ENCODE assay signal across 1 cellular context in the genomic region with DNA sequence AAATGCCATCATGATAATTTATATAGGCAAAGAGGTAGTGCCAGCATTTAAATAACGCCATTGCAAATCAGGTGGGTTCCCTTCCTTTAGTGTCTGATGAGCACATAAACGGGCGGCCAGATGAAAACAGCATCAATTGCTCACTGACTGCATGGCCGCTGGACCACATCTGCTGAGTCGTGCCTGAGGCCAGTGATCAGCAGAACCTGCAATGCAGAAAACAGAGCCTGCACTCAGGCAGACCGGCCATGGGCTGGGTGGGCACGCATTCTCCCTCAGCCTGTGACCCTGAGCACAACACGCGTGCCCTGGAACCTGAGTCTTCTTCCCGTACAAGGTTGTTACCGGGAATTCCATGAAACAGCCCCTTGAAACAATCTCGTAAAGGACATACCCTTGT.
TF ChIP-seq lines count a peak whose summit lies in the region.

No MANE protein-coding gene starts in this region.

TF ChIP-seq in H1, 55 proteins besides CTCF, POLR2A, EP300 and RAD21 (continued from another document):
- TF ChIP-seq ZNF274 (IDR thresholded peaks at IDR 0.05; ENCODE audit: borderline replicate concordance, extremely low read depth, low read length) = no peak
- no peak for TF ChIP-seq CTBP2 (IDR thresholded peaks at IDR 0.05; ENCODE audit: borderline replicate concordance, insufficient read depth, insufficient read length, low read length)
- TF ChIP-seq SP1 (IDR thresholded peaks at IDR 0.05; ENCODE audit: low read depth, low read length) = no peak
- TF ChIP-seq KDM5A (IDR thresholded peaks at IDR 0.05; ENCODE audit: low read length) = no peak
- TF ChIP-seq ATF2 (IDR thresholded peaks at IDR 0.05; ENCODE audit: low read length) = no peak
- no peak for TF ChIP-seq KDM1A (IDR thresholded peaks at IDR 0.05; ENCODE audit: borderline replicate concordance, low read length)
- no peak for TF ChIP-seq USF2 (IDR thresholded peaks at IDR 0.05; ENCODE audit: low read length)
- TF ChIP-seq ATF3 (IDR thresholded peaks at IDR 0.05; ENCODE audit: insufficient read depth, low read depth, low read length) = no peak
- peak; percentile 15; the same call in 1 of the 2 replicates for TF ChIP-seq MAFK (IDR thresholded peaks at IDR 0.05; ENCODE audit: low read depth, low read length)
- TF ChIP-seq PHF8 (conservative IDR thresholded peaks at IDR 0.05; ENCODE audit: low read depth, low read length) = no peak
- TF ChIP-seq KDM4A (IDR thresholded peaks at IDR 0.05; ENCODE audit: low read depth, low read length, severe bottlenecking) = no peak
- no peak for TF ChIP-seq SIX5 (IDR thresholded peaks at IDR 0.05; ENCODE audit: low read depth, low read length)
- no peak for TF ChIP-seq CHD7 (IDR thresholded peaks at IDR 0.05; ENCODE audit: insufficient replicate concordance, low read length)
